ENCODE assay signal across 1 cellular context in genomic region chr16:28950648-28951409, GRCh38.
TF ChIP-seq lines count a peak whose summit lies in the region.

Gene NFATC2IP (plus strand): TSS chr16:28950937. CDS start chr16:28951012, 75 bp downstream.

TF ChIP-seq in K562, 482 proteins besides CTCF, POLR2A, EP300 and RAD21 (continued from another document and continues in another):
- no peak for TF ChIP-seq ZBTB34 (CRISPR knock-in tag; IDR thresholded peaks at IDR 0.05)
- no peak for TF ChIP-seq COPS2 (conservative IDR thresholded peaks at IDR 0.05)
- no peak for TF ChIP-seq NR1H2 (CRISPR knock-in tag; IDR thresholded peaks at IDR 0.05)
- TF ChIP-seq RB1 (IDR thresholded peaks at IDR 0.05; ENCODE audit: low read depth), result peak; percentile 87
- no peak for TF ChIP-seq TCF7 (IDR thresholded peaks at IDR 0.05; ENCODE audit: borderline replicate concordance)
- TF ChIP-seq XRCC3 (IDR thresholded peaks at IDR 0.05), result no peak
- TF ChIP-seq ID3 (CRISPR knock-in tag; IDR thresholded peaks at IDR 0.05), result no peak
- TF ChIP-seq ID3 (tag; IDR thresholded peaks at IDR 0.05), result no peak
- TF ChIP-seq NFIX (CRISPR knock-in tag; IDR thresholded peaks at IDR 0.05; ENCODE audit: low read depth), result no peak
- TF ChIP-seq ZBED1 (IDR thresholded peaks at IDR 0.05), result no peak
- TF ChIP-seq NR2C1 (IDR thresholded peaks at IDR 0.05), result no peak
- no peak for TF ChIP-seq NR2C1 (tag; IDR thresholded peaks at IDR 0.05)
- no peak for TF ChIP-seq TRIM25 (IDR thresholded peaks at IDR 0.05; ENCODE audit: borderline replicate concordance)
- TF ChIP-seq NCOA2 (IDR thresholded peaks at IDR 0.05; ENCODE audit: partially characterized antibody in 2 of 2), result no peak
- no peak for TF ChIP-seq ZFP91 (CRISPR knock-in tag; IDR thresholded peaks at IDR 0.05)
- no peak for TF ChIP-seq ZNF830 (CRISPR knock-in tag; IDR thresholded peaks at IDR 0.05)
- no peak for TF ChIP-seq ZBTB17 (CRISPR knock-in tag; IDR thresholded peaks at IDR 0.05)
- TF ChIP-seq HOXB6 (CRISPR knock-in tag; IDR thresholded peaks at IDR 0.05; ENCODE audit: borderline replicate concordance), result no peak
- TF ChIP-seq PBX2 (CRISPR knock-in tag; IDR thresholded peaks at IDR 0.05; ENCODE audit: low read depth), result peak; percentile 92
- peak; percentile 100 for TF ChIP-seq PBX2 (tag; conservative IDR thresholded peaks at IDR 0.05; ENCODE audit: low read depth)
- TF ChIP-seq RNF2 (IDR thresholded peaks at IDR 0.05), result peak; percentile 25; the same call in 1 of the 2 replicates
- no peak for TF ChIP-seq ZNF121 (CRISPR knock-in tag; conservative IDR thresholded peaks at IDR 0.05)
- no peak for TF ChIP-seq ZNF24 (IDR thresholded peaks at IDR 0.05)
- no peak for TF ChIP-seq ZNF324 (CRISPR knock-in tag; IDR thresholded peaks at IDR 0.05)
- no peak for TF ChIP-seq ZNF311 (CRISPR knock-in tag; IDR thresholded peaks at IDR 0.05)
- peak; percentile 66 for TF ChIP-seq PRDM10 (IDR thresholded peaks at IDR 0.05; ENCODE audit: partially characterized antibody)
- no peak for TF ChIP-seq CCAR2 (IDR thresholded peaks at IDR 0.05; ENCODE audit: low read depth, low read length)
- TF ChIP-seq RBFOX2 (IDR thresholded peaks at IDR 0.05; ENCODE audit: low read depth, low read length), result peak; percentile 91
- TF ChIP-seq KDM5B (IDR thresholded peaks at IDR 0.05; ENCODE audit: insufficient replicate concordance, low read depth, low read length), result peak; percentile 71
- TF ChIP-seq GTF2A2 (tag; IDR thresholded peaks at IDR 0.05), result no peak; the same call in 1 of the 2 replicates
- no peak for TF ChIP-seq SAFB (IDR thresholded peaks at IDR 0.05; ENCODE audit: borderline replicate concordance, low read depth, low read length)
- TF ChIP-seq THRAP3 (IDR thresholded peaks at IDR 0.05; ENCODE audit: borderline replicate concordance), result no peak
- no peak for TF ChIP-seq LARP7 (IDR thresholded peaks at IDR 0.05)
- TF ChIP-seq ARID3B (CRISPR knock-in tag; IDR thresholded peaks at IDR 0.05; ENCODE audit: borderline replicate concordance), result no peak
- TF ChIP-seq CBFA2T2 (conservative IDR thresholded peaks at IDR 0.05), result no peak
- no peak for TF ChIP-seq RBM39 (optimal IDR thresholded peaks at IDR 0.05; ENCODE audit: low read depth, low read length)
- no peak for TF ChIP-seq HMGN3 (IDR thresholded peaks at IDR 0.05; ENCODE audit: borderline replicate concordance, extremely low read depth, insufficient read length, low read depth, low read length)
- peak; percentile 69; the same call in 1 of the 2 replicates for TF ChIP-seq CREB3L1 (IDR thresholded peaks at IDR 0.05; ENCODE audit: borderline replicate concordance, low read depth)
- TF ChIP-seq ZNF644 (tag; IDR thresholded peaks at IDR 0.05; ENCODE audit: low read depth), result no peak
- TF ChIP-seq TRIM24 (IDR thresholded peaks at IDR 0.05), result no peak
- TF ChIP-seq ETS2 (tag; IDR thresholded peaks at IDR 0.05; ENCODE audit: borderline replicate concordance, poor library complexity, severe bottlenecking), result no peak
- peak; percentile 78 for TF ChIP-seq L3MBTL2 (IDR thresholded peaks at IDR 0.05)
- TF ChIP-seq ZNF75A (CRISPR knock-in tag; IDR thresholded peaks at IDR 0.05), result no peak
- TF ChIP-seq HDAC3 (IDR thresholded peaks at IDR 0.05; ENCODE audit: borderline replicate concordance, partially characterized antibody), result no peak
- no peak for TF ChIP-seq AFF1 (IDR thresholded peaks at IDR 0.05; ENCODE audit: low read depth in 1 of 2, partially characterized antibody in 2 of 2)
- no peak for TF ChIP-seq CTBP1 (IDR thresholded peaks at IDR 0.05; ENCODE audit: borderline replicate concordance)
